Comparison of ENCODE assay signal across 1 cellular context in genomic region chr6:148231572-148231971, GRCh38.
TF ChIP-seq lines count a peak whose summit lies in the region.

No MANE protein-coding gene starts in this region.

TF ChIP-seq in SK-N-SH, 30 proteins besides CTCF, POLR2A, EP300 and RAD21 (continued from another document):
- TF ChIP-seq MAX (IDR thresholded peaks at IDR 0.05; ENCODE audit: low read depth) (no peak), JUND (IDR thresholded peaks at IDR 0.05) (peak; percentile 43; the same call in 1 of the 2 replicates), RXRA (IDR thresholded peaks at IDR 0.05; ENCODE audit: borderline replicate concordance, low read depth) (0 out of 2 replicates have a peak, but pooled peaks have one; percentile 23), NFIC (IDR thresholded peaks at IDR 0.05; ENCODE audit: borderline replicate concordance) (no peak; the same call in 1 of the 2 replicates), USF1 (IDR thresholded peaks at IDR 0.05; ENCODE audit: borderline replicate concordance, low read depth) (no peak), RCOR1 (IDR thresholded peaks at IDR 0.05; ENCODE audit: low read length) (no peak), TCF12 (IDR thresholded peaks at IDR 0.05) (peak; percentile 71), TEAD4 (IDR thresholded peaks at IDR 0.05; ENCODE audit: borderline replicate concordance, insufficient read depth) (peak; percentile 46; the same call in 1 of the 2 replicates), GATA2 (CRISPR knock-in tag; IDR thresholded peaks at IDR 0.05) (no peak), FOXJ3 (CRISPR knock-in tag; IDR thresholded peaks at IDR 0.05) (no peak), MEF2A (IDR thresholded peaks at IDR 0.05; ENCODE audit: borderline replicate concordance, low read depth) (peak; percentile 29; the same call in 1 of the 2 replicates), CHD2 (IDR thresholded peaks at IDR 0.05; ENCODE audit: low read length, partially characterized antibody) (no peak), GABPA (IDR thresholded peaks at IDR 0.05; ENCODE audit: low read depth) (no peak), SIN3A (IDR thresholded peaks at IDR 0.05; ENCODE audit: borderline replicate concordance, low read depth, low read length) (no peak), NRF1 (IDR thresholded peaks at IDR 0.05; ENCODE audit: low read depth, low read length) (no peak), MXI1 (IDR thresholded peaks at IDR 0.05; ENCODE audit: low read depth, low read length) (no peak), IRF3 (IDR thresholded peaks at IDR 0.05; ENCODE audit: low read depth, low read length) (no peak)
